Comparison of ENCODE assay signal across 8 cellular contexts in the genomic region with DNA sequence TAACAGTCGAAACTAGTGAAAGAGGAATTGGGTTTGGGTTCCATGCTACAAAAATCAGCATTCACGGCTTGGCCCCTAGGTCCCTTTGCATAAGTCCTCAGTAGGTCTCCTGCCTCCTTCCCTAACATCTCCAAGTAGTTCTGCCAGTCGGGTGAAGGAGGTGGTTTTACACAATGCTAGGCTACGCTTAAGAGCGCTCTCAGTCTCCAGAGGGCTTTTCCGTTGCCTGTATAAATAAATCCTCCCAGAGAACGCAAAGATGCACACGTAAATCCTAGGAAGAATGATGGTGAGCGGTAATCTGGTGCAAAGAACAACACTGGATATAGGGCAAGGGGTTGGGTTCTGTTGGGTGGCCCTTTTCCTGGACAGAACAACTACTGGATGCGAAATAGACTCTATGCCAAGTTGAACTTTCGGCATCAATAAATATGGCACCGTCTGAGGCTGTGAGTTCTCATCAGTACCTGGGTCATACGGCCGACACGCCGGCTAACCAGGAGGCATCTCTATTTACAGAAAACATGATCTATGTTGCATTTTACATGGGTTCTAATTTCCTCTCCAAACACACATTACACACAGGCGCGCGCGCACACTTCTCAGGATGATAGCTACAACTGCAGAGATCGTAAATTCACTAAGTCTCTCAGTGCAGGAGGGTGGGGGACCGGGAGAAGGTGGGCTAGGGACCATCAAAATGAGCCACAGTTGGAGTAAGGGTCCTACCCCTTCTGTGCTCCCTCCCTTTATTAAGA. TPM values are rescaled to one million over a fixed set of nuclear protein-coding genes. Genes with fewer than 3 reads are reported as not detected.
DNase-seq lines count a peak whose midpoint lies in the region; ATAC-seq and TF ChIP-seq lines count a peak whose summit lies in the region.

No MANE protein-coding gene starts in this region.

- DNase-seq in COLO668 (lab: John Stamatoyannopoulos, UW; ENCODE audit: unreplicated experiment) = peak; percentile 63
- DNase-seq in left lobe of liver (ENCODE audit: low spot score) = no peak
- peak; percentile 37 for DNase-seq in stimulated activated CD4-positive, alpha-beta T cell treated with anti-CD3 and anti-CD28 coated beads, Interleukin-4, amount 100 ng/mL, for 24 hours

- peak overlapping the region; percentile 98 for H3K27ac ChIP-seq in KOPT-K1 (ENCODE audit: low read depth, low read length, poor library complexity, severe bottlenecking)
- H3K27ac ChIP-seq in VCaP = peak overlapping the region; percentile 96
- peak overlapping the region; percentile 94 for H3K27ac ChIP-seq in cingulate gyrus (ENCODE audit: low read depth, low read length)

- ATAC-seq in left lobe of liver = peak; percentile 4
- no peak for ATAC-seq in GM19395 (IDR thresholded peaks at IDR 0.05; ENCODE audit: unreplicated experiment)
- no peak for ATAC-seq in HG02763 (IDR thresholded peaks at IDR 0.05; ENCODE audit: unreplicated experiment)

- peaks cover 17% of the 10 kb centered on the region for H3K36me3 ChIP-seq in KOPT-K1 (ENCODE audit: insufficient read depth, low read length)

- no peaks in the 10 kb centered on the region for H3K9me3 ChIP-seq in KOPT-K1 (ENCODE audit: insufficient read depth, low read length, poor library complexity, severe bottlenecking)

- TF ChIP-seq CTCF in VCaP (conservative IDR thresholded peaks at IDR 0.05) = no peak

RNA-seq across cellular contexts. Expression of a gene that starts 1.3 kb away (rescaled TPM):
- 19.3 TPM for total RNA-seq in left lobe of liver
